Comparison of ENCODE assay signal across 22 cellular contexts in the genomic region with DNA sequence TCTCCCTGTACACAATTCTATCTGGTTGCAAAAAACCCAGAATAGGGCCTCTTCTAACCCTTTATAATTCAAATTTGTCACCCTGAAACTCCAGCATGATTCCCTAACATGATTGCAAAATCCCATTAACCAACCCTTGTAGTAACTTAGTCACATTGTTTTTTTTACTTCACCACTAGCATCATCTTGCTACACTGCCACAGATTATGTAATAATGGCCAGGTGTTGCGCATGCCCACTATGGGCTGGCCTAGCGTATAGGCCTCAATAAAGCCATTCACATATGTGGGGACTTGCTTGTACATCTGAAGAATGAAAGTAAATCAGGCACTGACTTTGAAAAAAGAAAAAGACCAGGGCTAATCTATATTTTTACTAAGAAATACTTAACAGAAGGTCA. TPM values are rescaled to one million over a fixed set of nuclear protein-coding genes. Genes with fewer than 3 reads are reported as not detected.
DNase-seq lines count a peak whose midpoint lies in the region; ATAC-seq and TF ChIP-seq lines count a peak whose summit lies in the region.
"Had no signal": no experiment of that assay in that cellular context is flagged by ENCODE, and none has a peak within 500 bp of the region (broad histone marks: within the 10 kb centered on the region; RNA-seq: fewer than 3 reads in every experiment).

No MANE protein-coding gene starts in this region.

- H4K20me1 ChIP-seq in GM23248 (ENCODE audit: insufficient read depth), result no peaks in the 10 kb centered on the region

- no peaks in the 10 kb centered on the region for H3F3A ChIP-seq in GM23248 (ENCODE audit: insufficient read depth)

- no peaks in the 10 kb centered on the region for H3K36me3 Mint-ChIP-seq in naive thymus-derived CD4-positive, alpha-beta T cell
- H3K36me3 Mint-ChIP-seq: activated CD4-positive, alpha-beta memory T cell treated with anti-CD3 and anti-CD28 coated beads for 36 hours; activated naive CD8-positive, alpha-beta T cell had no signal

- in situ Hi-C loops in GM23248 (cut with MboI), result no loop called here
- in situ Hi-C loops in brain microvascular endothelial cell (cut with HindIII; ENCODE audit: low pct_ligation_motif_present, low sequenced_read_pairs), result no loop called here

- TF ChIP-seq CTCF in brain microvascular endothelial cell (IDR thresholded peaks at IDR 0.05; ENCODE audit: low read depth, low read length, missing control alignments), result no peak
- no peak for TF ChIP-seq CTCF in esophagus squamous epithelium (IDR thresholded peaks at IDR 0.05)

- DNase-seq in GM23248 (peak; percentile 33), NOMO-1 treated with dmso at 0.1 percent for 144 hours (lab: John Stamatoyannopoulos, UW; ENCODE audit: unreplicated experiment) (peak; percentile 89), brain microvascular endothelial cell (peak; percentile 24), esophagus squamous epithelium (lab: John Stamatoyannopoulos, UW) (no peak), posterior vena cava (ENCODE audit: low spot score) (no peak)
- DNase-seq in naive thymus-derived CD4-positive, alpha-beta T cell, result no peak
- DNase-seq: activated CD4-positive, alpha-beta memory T cell treated with anti-CD3 and anti-CD28 coated beads for 36 hours; activated T-cell treated with anti-CD3 and anti-CD28 coated beads, Interleukin-2, amount 50 U/mL, for 4 hours; DMS 273 treated with DMSO at 0.1 percent for 48 hours; effector CD4-positive, alpha-beta T cell; HFFc6; left ventricle myocardium inferior; NCI-H1436; NCI-H446 had no signal

- H3K4me3 ChIP-seq in GM23248 (no peak overlapping the region), brain microvascular endothelial cell (ENCODE audit: low read depth, low read length) (no peak overlapping the region), esophagus squamous epithelium (no peak overlapping the region)
- no peak overlapping the region for H3K4me3 ChIP-seq in naive thymus-derived CD4-positive, alpha-beta T cell (ENCODE audit: low read length)
- H3K4me3 ChIP-seq: left ventricle myocardium inferior, smooth muscle cell had no signal

- WGBS in GM23248 (ENCODE audit: low coverage in 1 of 2, low lambda C conversion rate in 2 of 2, missing lambda C conversion rate in 2 of 2), 2 experiments, result 65% methylated on average over 2 of the region's 2 CpGs
- 53 to 81% methylated on average over 2 of the region's 2 CpGs for WGBS in esophagus squamous epithelium, 2 donors

- H3K4me1 ChIP-seq in GM23248 (ENCODE audit: insufficient read depth) (no peaks in the 10 kb centered on the region), esophagus squamous epithelium (no peaks in the 10 kb centered on the region)
- H3K4me1 ChIP-seq in naive thymus-derived CD4-positive, alpha-beta T cell (ENCODE audit: control insufficient read depth in 2 of 2, insufficient read depth in 2 of 2, low read length in 2 of 2), result no peaks in the 10 kb centered on the region
- H3K4me1 ChIP-seq: left ventricle myocardium inferior, parathyroid adenoma had no signal

- H3K9me2 ChIP-seq in GM23248 (ENCODE audit: insufficient read depth), result no peaks in the 10 kb centered on the region

- CTCF ChIA-PET in naive thymus-derived CD4-positive, alpha-beta T cell (lab: Charles Lee), result no interaction called here

- H3K9me3 ChIP-seq in GM23248 (ENCODE audit: low read depth), result no peaks in the 10 kb centered on the region
- H3K9me3 ChIP-seq in naive thymus-derived CD4-positive, alpha-beta T cell (ENCODE audit: control insufficient read depth in 2 of 3, low read length in 3 of 3), result no peaks in the 10 kb centered on the region
- no peaks in the 10 kb centered on the region for H3K9me3 ChIP-seq in esophagus squamous epithelium

- H2AFZ ChIP-seq in GM23248, result no peak overlapping the region
- H2AFZ ChIP-seq: parathyroid adenoma had no signal

- no peak overlapping the region for H3K4me2 ChIP-seq in GM23248 (ENCODE audit: unreplicated experiment)
- H3K4me2 ChIP-seq: smooth muscle cell had no signal

- no peak overlapping the region for H3K4me3 Mint-ChIP-seq in naive thymus-derived CD4-positive, alpha-beta T cell
- H3K4me3 Mint-ChIP-seq: activated CD4-positive, alpha-beta memory T cell treated with anti-CD3 and anti-CD28 coated beads for 36 hours; activated naive CD8-positive, alpha-beta T cell; activated T-cell treated with anti-CD3 and anti-CD28 coated beads, Interleukin-2, amount 50 U/mL, for 4 hours; HFFc6 had no signal

- no peak overlapping the region for H3K9ac ChIP-seq in GM23248
- H3K9ac ChIP-seq: parathyroid adenoma had no signal

- POLR2A ChIA-PET in naive thymus-derived CD4-positive, alpha-beta T cell (lab: Charles Lee), result no interaction called here

- ATAC-seq in naive thymus-derived CD4-positive, alpha-beta T cell, result peak; percentile 44
- ATAC-seq in HG03280 (IDR thresholded peaks at IDR 0.05; ENCODE audit: unreplicated experiment) (no peak), GM18867 (IDR thresholded peaks at IDR 0.05; ENCODE audit: unreplicated experiment) (no peak)
- ATAC-seq: activated T-cell treated with anti-CD3 and anti-CD28 coated beads, Interleukin-2, amount 50 U/mL, for 4 hours had no signal

- no peak overlapping the region for H3K27ac Mint-ChIP-seq in naive thymus-derived CD4-positive, alpha-beta T cell
- H3K27ac Mint-ChIP-seq: activated CD4-positive, alpha-beta memory T cell treated with anti-CD3 and anti-CD28 coated beads for 36 hours; activated naive CD8-positive, alpha-beta T cell; HFFc6 had no signal

- intact Hi-C loops in naive thymus-derived CD4-positive, alpha-beta T cell (cut with micrococcal nuclease), result no loop called here
- intact Hi-C loops in esophagus squamous epithelium (cut with DNase I), result no loop called here
- intact Hi-C loops in posterior vena cava (cut with DNase I), result no loop called here

- H3K27ac ChIP-seq in GM23248 (no peak overlapping the region), brain microvascular endothelial cell (no peak overlapping the region), esophagus squamous epithelium (no peak overlapping the region)
- no peak overlapping the region for H3K27ac ChIP-seq in naive thymus-derived CD4-positive, alpha-beta T cell (ENCODE audit: low read depth, low read length)
- H3K27ac ChIP-seq: left ventricle myocardium inferior, parathyroid adenoma had no signal

- no peaks in the 10 kb centered on the region for H3K79me2 ChIP-seq in GM23248 (ENCODE audit: insufficient read depth)
- H3K79me2 ChIP-seq: parathyroid adenoma had no signal

- peaks cover 0 to 2% (median 0%) of the 10 kb centered on the region in 7 donors for H3K4me1 Mint-ChIP-seq in naive thymus-derived CD4-positive, alpha-beta T cell

- H3K27me3 ChIP-seq in GM23248 (replicated peaks; ENCODE audit: insufficient read depth), result no peaks in the 10 kb centered on the region
- H3K27me3 ChIP-seq in brain microvascular endothelial cell (replicated peaks), result no peaks in the 10 kb centered on the region
- no peaks in the 10 kb centered on the region for H3K27me3 ChIP-seq in naive thymus-derived CD4-positive, alpha-beta T cell (ENCODE audit: control insufficient read depth in 2 of 2, insufficient read depth in 2 of 2, low read length in 2 of 2)
- no peaks in the 10 kb centered on the region for H3K27me3 ChIP-seq in esophagus squamous epithelium

- peaks cover 0 to 9% (median 4%) of the 10 kb centered on the region in 5 donors for H3K27me3 Mint-ChIP-seq in naive thymus-derived CD4-positive, alpha-beta T cell
- H3K27me3 Mint-ChIP-seq: activated CD4-positive, alpha-beta memory T cell treated with anti-CD3 and anti-CD28 coated beads for 36 hours had no signal

- peaks cover 0 to 5% (median 0%) of the 10 kb centered on the region in 11 donors for H3K9me3 Mint-ChIP-seq in naive thymus-derived CD4-positive, alpha-beta T cell
- H3K9me3 Mint-ChIP-seq: activated CD4-positive, alpha-beta memory T cell treated with anti-CD3 and anti-CD28 coated beads for 36 hours; activated T-cell treated with anti-CD3 and anti-CD28 coated beads, Interleukin-2, amount 50 U/mL, for 4 hours had no signal

- TF ChIP-seq POLR2A in esophagus squamous epithelium (IDR thresholded peaks at IDR 0.05), result no peak

- H3K36me3 ChIP-seq in GM23248 (ENCODE audit: low read depth) (no peaks in the 10 kb centered on the region), brain microvascular endothelial cell (replicated peaks) (no peaks in the 10 kb centered on the region), esophagus squamous epithelium (no peaks in the 10 kb centered on the region)
- no peaks in the 10 kb centered on the region for H3K36me3 ChIP-seq in naive thymus-derived CD4-positive, alpha-beta T cell (ENCODE audit: control insufficient read depth in 2 of 3, insufficient read depth in 3 of 3, low read length in 3 of 3)
- H3K36me3 ChIP-seq: left ventricle myocardium inferior had no signal

RNA-seq across cellular contexts. Expression of gene FAM170A, which starts 25.7 kb away (rescaled TPM):
- not detected in 2 replicates for total RNA-seq in GM23248 (2014; rRNA removed; shearing (Covaris generic))
- polyA plus RNA-seq in GM23248 (2016; fragmentation: Nextera tagmentation; extraction: Ambion mirVana), result not detected in 2 replicates
- not detected for total RNA-seq in naive thymus-derived CD4-positive, alpha-beta T cell
- polyA plus RNA-seq in naive thymus-derived CD4-positive, alpha-beta T cell, result not detected
- total RNA-seq in esophagus squamous epithelium, result not detected
- not detected for total RNA-seq in posterior vena cava
- total RNA-seq: activated CD4-positive, alpha-beta memory T cell treated with anti-CD3 and anti-CD28 coated beads for 36 hours; activated T-cell treated with anti-CD3 and anti-CD28 coated beads, Interleukin-2, amount 50 U/mL, for 4 hours; cardiac septum; HFFc6; left ventricle myocardium inferior; OCI-LY7; smooth muscle cell had no signal
- polyA plus RNA-seq: BJ, smooth muscle cell had no signal

Comparison
In these comparisons a context has a peak if more than half of its experiments do, and no peak if none do; other contexts are left out.
1. DNase-seq: peak in GM23248 (single experiment), NOMO-1 treated with dmso at 0.1 percent for 144 hours (single experiment) and brain microvascular endothelial cell (single experiment); none in naive thymus-derived CD4-positive, alpha-beta T cell (0 of 9), esophagus squamous epithelium (single experiment) and posterior vena cava (single experiment).